ENCODE assay signal across 26 cellular contexts in the genomic region with DNA sequence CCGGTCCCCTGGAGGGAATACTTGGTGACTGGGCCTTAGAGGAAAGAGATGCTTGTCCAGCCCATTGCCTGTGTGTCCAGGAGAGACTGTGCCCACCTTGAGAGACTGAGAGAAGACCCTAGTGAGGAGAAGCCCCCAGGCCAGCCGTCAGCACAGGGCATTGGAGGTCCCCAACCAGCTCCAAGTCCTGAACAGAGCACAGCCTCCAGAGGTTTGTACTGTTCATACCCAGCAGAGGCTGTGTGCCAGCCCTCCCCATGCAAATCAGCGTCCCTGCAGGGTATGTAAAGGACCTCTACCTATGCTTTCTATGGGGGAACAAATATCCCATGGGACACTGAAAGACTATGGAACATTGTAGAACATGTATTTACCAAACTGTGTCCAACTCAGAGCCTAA. TPM values are rescaled to one million over a fixed set of nuclear protein-coding genes. Genes with fewer than 3 reads are reported as not detected.
DNase-seq lines count a peak whose midpoint lies in the region; ATAC-seq and TF ChIP-seq lines count a peak whose summit lies in the region.
"Had no signal": no experiment of that assay in that cellular context is flagged by ENCODE, and none has a peak within 500 bp of the region (broad histone marks: within the 10 kb centered on the region; RNA-seq: fewer than 3 reads in every experiment).

No MANE protein-coding gene starts in this region.

- H3K4me3 ChIP-seq in osteoblast (ENCODE audit: insufficient read depth, low read length) = no peak overlapping the region
- H3K4me3 ChIP-seq: A549, ascending aorta, gastroesophageal sphincter, GM23338, sigmoid colon, SJSA1 had no signal

- H3K36me3 Mint-ChIP-seq in CD14-positive monocyte = peaks cover 12 to 17% of the 10 kb centered on the region in 2 donors
- H3K36me3 Mint-ChIP-seq in activated T-helper 17 cell treated with anti-CD3 and anti-CD28 coated beads, Interleukin-2, amount 50 U/mL, for 72 hours (ENCODE audit: low read depth) = peaks cover 29% of the 10 kb centered on the region

- no peaks in the 10 kb centered on the region for H3K27me3 ChIP-seq in osteoblast (ENCODE audit: insufficient read depth, low read length)
- H3K27me3 ChIP-seq: ascending aorta, sigmoid colon, SJSA1 had no signal

- peaks cover 60% of the 10 kb centered on the region for H3K4me1 Mint-ChIP-seq in CD14-positive monocyte
- H3K4me1 Mint-ChIP-seq in activated T-helper 17 cell treated with anti-CD3 and anti-CD28 coated beads, Interleukin-2, amount 50 U/mL, for 72 hours = peaks cover 52% of the 10 kb centered on the region
- H3K4me1 Mint-ChIP-seq: neural crest cell had no signal

- H4K20me1 ChIP-seq in osteoblast (ENCODE audit: insufficient read depth, low read length) = peaks cover under 1% of the 10 kb centered on the region

- peaks cover 0 to 2% (median 0%) of the 10 kb centered on the region in 7 donors for H3K9me3 Mint-ChIP-seq in CD14-positive monocyte
- no peaks in the 10 kb centered on the region for H3K9me3 Mint-ChIP-seq in activated T-helper 17 cell treated with anti-CD3 and anti-CD28 coated beads, Interleukin-2, amount 50 U/mL, for 72 hours
- H3K9me3 Mint-ChIP-seq: HFFc6, neural crest cell had no signal

- intact Hi-C loops in CD14-positive monocyte (cut with micrococcal nuclease) = no loop called here

- no peak overlapping the region for H3K4me3 Mint-ChIP-seq in CD14-positive monocyte
- H3K4me3 Mint-ChIP-seq in activated T-helper 17 cell treated with anti-CD3 and anti-CD28 coated beads, Interleukin-2, amount 50 U/mL, for 72 hours = peak overlapping the region; percentile 98
- H3K4me3 Mint-ChIP-seq: GM23338, HFFc6, neural crest cell had no signal

- H3K27me3 Mint-ChIP-seq in CD14-positive monocyte (ENCODE audit: low read depth in 3 of 3) = peaks cover 0 to 4% (median 0%) of the 10 kb centered on the region in 3 donors
- no peaks in the 10 kb centered on the region for H3K27me3 Mint-ChIP-seq in activated T-helper 17 cell treated with anti-CD3 and anti-CD28 coated beads, Interleukin-2, amount 50 U/mL, for 72 hours

- H3K4me1 ChIP-seq in osteoblast (ENCODE audit: insufficient read depth, low read length) = peaks cover 17% of the 10 kb centered on the region
- H3K4me1 ChIP-seq: A549, ascending aorta had no signal

- TF ChIP-seq CTCF in CD14-positive monocyte (IDR thresholded peaks at IDR 0.05) (no peak), osteoblast (IDR thresholded peaks at IDR 0.05; ENCODE audit: extremely low read depth, low read depth, low read length) (no peak)

- peaks cover under 1% of the 10 kb centered on the region for H3K79me2 ChIP-seq in osteoblast (ENCODE audit: insufficient read depth, low read length)

- ATAC-seq in activated T-helper 17 cell treated with anti-CD3 and anti-CD28 coated beads, Interleukin-2, amount 50 U/mL, for 72 hours (replicated peaks) = no peak
- ATAC-seq in HG03097 (IDR thresholded peaks at IDR 0.05; ENCODE audit: low FRiP score, unreplicated experiment) = no peak
- no peak for ATAC-seq in HG03520 (IDR thresholded peaks at IDR 0.05; ENCODE audit: unreplicated experiment)
- ATAC-seq: A549, gastroesophageal sphincter, GM23338 had no signal

- H2AFZ ChIP-seq in osteoblast (ENCODE audit: low read length) = no peak overlapping the region
- H2AFZ ChIP-seq: GM23338 had no signal

- no peak overlapping the region for H3K4me2 ChIP-seq in osteoblast (ENCODE audit: insufficient read depth, low read length)
- H3K4me2 ChIP-seq: A549, GM23338 had no signal

- no peaks in the 10 kb centered on the region for H3K9me3 ChIP-seq in osteoblast (ENCODE audit: low read depth, low read length)
- H3K9me3 ChIP-seq: A549, ascending aorta, gastroesophageal sphincter, sigmoid colon, SJSA1 had no signal

- H3K36me3 ChIP-seq in osteoblast (ENCODE audit: insufficient read depth, low read length) = peaks cover 10% of the 10 kb centered on the region

- peak overlapping the region; percentile 28 to 95 (median 88) for H3K27ac Mint-ChIP-seq in CD14-positive monocyte
- H3K27ac Mint-ChIP-seq in activated T-helper 17 cell treated with anti-CD3 and anti-CD28 coated beads, Interleukin-2, amount 50 U/mL, for 72 hours = peak overlapping the region; percentile 98
- H3K27ac Mint-ChIP-seq: GM23338 had no signal

- no peak overlapping the region for H3K27ac ChIP-seq in osteoblast (ENCODE audit: low read depth, low read length)
- H3K27ac ChIP-seq: A549, ascending aorta, SJSA1 had no signal

- peak; percentile 53 for DNase-seq in activated CD8-positive, alpha-beta memory T cell treated with anti-CD3 and anti-CD28 coated beads, Interleukin-2, amount 50 U/mL, for 48 hours
- no peak for DNase-seq in activated CD8-positive, alpha-beta memory T cell treated with anti-CD3 and anti-CD28 coated beads, Interleukin-2, amount 50 U/mL, for 4 hours
- no peak for DNase-seq in CD14-positive monocyte (ENCODE audit: low spot score)
- DNase-seq in osteoblast (ENCODE audit: insufficient read length, low spot score, missing footprints) = peak; percentile 54
- DNase-seq in SHP77 (lab: John Stamatoyannopoulos, UW) = no peak
- DNase-seq: activated CD4-positive, alpha-beta T cell treated with anti-CD3 and anti-CD28 coated beads for 1 hour; activated gamma-delta T cell treated with Interleukin-2 at 50 U/mL for 16 hours; Calu3; HFFc6; kidney; MV-4-11; NCI-H1694; NCI-H2171; sigmoid colon; stimulated activated CD4-positive, alpha-beta T cell treated with anti-CD3 and anti-CD28 coated beads, Interleukin-15, amount 100 ng/mL, for 24 hours; T-helper 1 cell; trophoblast cell had no signal

RNA-seq across cellular contexts. Expression of gene HLA-E, which starts 8.4 kb away (rescaled TPM):
- 100 to 1,000 TPM; 870 to 944 TPM for polyA plus RNA-seq in CD14-positive monocyte
- total RNA-seq in activated T-helper 17 cell treated with anti-CD3 and anti-CD28 coated beads, Interleukin-2, amount 50 U/mL, for 72 hours = 100 to 1,000 TPM; 362 to 675 TPM
- total RNA-seq in osteoblast = 320 and 343 TPM in 2 replicates

RNA-seq across cellular contexts. Expression of gene GNL1, which starts 58.6 kb away (rescaled TPM):
- polyA plus RNA-seq in CD14-positive monocyte = 10 to 100 TPM; 10.3 to 12.9 TPM
- total RNA-seq in activated T-helper 17 cell treated with anti-CD3 and anti-CD28 coated beads, Interleukin-2, amount 50 U/mL, for 72 hours = 100 to 1,000 TPM; 102 to 117 TPM
- total RNA-seq in osteoblast = 56.5 and 64.8 TPM in 2 replicates

RNA-seq across cellular contexts. Expression of gene PRR3, which starts 59.4 kb away (rescaled TPM):
- polyA plus RNA-seq in CD14-positive monocyte = 1 to 10 TPM; 2.8 to 3.6 TPM
- total RNA-seq in activated T-helper 17 cell treated with anti-CD3 and anti-CD28 coated beads, Interleukin-2, amount 50 U/mL, for 72 hours = 10 to 100 TPM; 22.1 to 23.1 TPM
- total RNA-seq in osteoblast = 6.8 and 7.2 TPM in 2 replicates

Comparison
In these comparisons a context has a peak if more than half of its experiments do, and no peak if none do; other contexts are left out.
1. DNase-seq: peak in activated CD8-positive, alpha-beta memory T cell treated with anti-CD3 and anti-CD28 coated beads, Interleukin-2, amount 50 U/mL, for 48 hours (single experiment) and osteoblast (single experiment); none in activated CD8-positive, alpha-beta memory T cell treated with anti-CD3 and anti-CD28 coated beads, Interleukin-2, amount 50 U/mL, for 4 hours (single experiment), CD14-positive monocyte (single experiment) and SHP77 (0 of 2).